10 cellular contexts compared by ENCODE assay signal in genomic region chr2:18910843-18911242, GRCh38.
DNase-seq lines count a peak whose midpoint lies in the region; ATAC-seq, FAIRE-seq and TF ChIP-seq lines count a peak whose summit lies in the region.
"Had no signal": no experiment of that assay in that cellular context is flagged by ENCODE, and none has a peak within 500 bp of the region (broad histone marks: within the 10 kb centered on the region; RNA-seq: fewer than 3 reads in every experiment).

No MANE protein-coding gene starts in this region.

- CTCF ChIA-PET in Calu3 (lab: Charles Lee): no interaction called here
- CTCF ChIA-PET in H1 (lab: Charles Lee; ENCODE audit: partially characterized antibody): no interaction called here
- CTCF ChIA-PET in CD4-positive, alpha-beta memory T cell (lab: Charles Lee; ENCODE audit: partially characterized antibody): no interaction called here

- H3K36me3 Mint-ChIP-seq in Calu3 (ENCODE audit: insufficient read depth, unreplicated experiment): no peaks in the 10 kb centered on the region
- peaks cover 0 to 15% of the 10 kb centered on the region in 2 donors for H3K36me3 Mint-ChIP-seq in CD4-positive, alpha-beta memory T cell

- no peaks in the 10 kb centered on the region for H3K79me1 ChIP-seq in H1 (ENCODE audit: low read depth, low read length)

- no peak overlapping the region for H3K4me3 ChIP-seq in H1 (ENCODE audit: extremely low read depth in 1 of 4, insufficient read depth in 2 of 4, low read depth in 3 of 4, low read length in 4 of 4)
- H3K4me3 ChIP-seq in CD4-positive, alpha-beta memory T cell (ENCODE audit: low read length in 2 of 2): no peak overlapping the region
- no peak overlapping the region for H3K4me3 ChIP-seq in testis

- no peak overlapping the region for H4K8ac ChIP-seq in H1 (ENCODE audit: extremely low read depth, insufficient read depth, low read length)

- H3K27ac ChIP-seq in H1 (ENCODE audit: low read depth, low read length): no peak overlapping the region
- no peak overlapping the region for H3K27ac ChIP-seq in CD4-positive, alpha-beta memory T cell (ENCODE audit: low read depth, low read length)
- H3K27ac ChIP-seq in testis: no peak overlapping the region

- H3K9me3 ChIP-seq in H1 (ENCODE audit: insufficient read depth in 2 of 2, low read depth in 1 of 2, low read length in 1 of 2) (no peaks in the 10 kb centered on the region; a peak in 1 of 4 replicates), testis (no peaks in the 10 kb centered on the region)
- no peaks in the 10 kb centered on the region for H3K9me3 ChIP-seq in CD4-positive, alpha-beta memory T cell (ENCODE audit: control insufficient read depth in 1 of 2, low read length in 2 of 2)

- no peaks in the 10 kb centered on the region; a peak in 1 of 7 replicates for H3K4me1 ChIP-seq in H1 (replicated peaks in 1 of 4; ENCODE audit: control insufficient read depth in 3 of 4, insufficient read depth in 4 of 4, low read length in 3 of 4)
- H3K4me1 ChIP-seq in CD4-positive, alpha-beta memory T cell (ENCODE audit: insufficient read depth, low read length): no peaks in the 10 kb centered on the region
- H3K4me1 ChIP-seq in testis: no peaks in the 10 kb centered on the region

- H3K79me2 ChIP-seq in H1 (ENCODE audit: control insufficient read depth in 1 of 2, insufficient read depth in 2 of 2, low read length in 2 of 2): no peaks in the 10 kb centered on the region

- H3K27me3 ChIP-seq in H1 (replicated peaks in 1 of 4; ENCODE audit: control insufficient read depth in 3 of 4, extremely low read depth in 1 of 4, insufficient read depth in 3 of 4, low read length in 3 of 4) (no peaks in the 10 kb centered on the region), testis (no peaks in the 10 kb centered on the region)
- H3K27me3 ChIP-seq in CD4-positive, alpha-beta memory T cell (ENCODE audit: insufficient read depth, low read length): no peaks in the 10 kb centered on the region

- H4K5ac ChIP-seq in H1 (ENCODE audit: insufficient read length, low read depth, low read length): no peak overlapping the region

- H3K23me2 ChIP-seq in H1 (ENCODE audit: low read depth, low read length): peaks cover 10% of the 10 kb centered on the region; the same call in 1 of the 2 replicates

- no peak for TF ChIP-seq POLR2A in H1 (IDR thresholded peaks at IDR 0.05; ENCODE audit: control extremely low read depth in 1 of 2, low read depth in 2 of 2, low read length in 2 of 2)
- no peak for TF ChIP-seq POLR2A in testis (IDR thresholded peaks at IDR 0.05)

- no peak overlapping the region for H3K4ac ChIP-seq in H1 (replicated peaks; ENCODE audit: insufficient read length, low read depth, low read length)

- no peak overlapping the region for H2BK120ac ChIP-seq in H1 (replicated peaks; ENCODE audit: low read depth, low read length)

- no peak for FAIRE-seq in H1 (lab: Jason Lieb, UNC)

- intact Hi-C loops in Calu3 (cut with micrococcal nuclease; ENCODE audit: unreplicated experiment) (no loop called here), testis (cut with DNase I; ENCODE audit: low total_unique reads) (no loop called here)
- intact Hi-C loops in CD4-positive, alpha-beta memory T cell (cut with micrococcal nuclease): no loop called here

- TF ChIP-seq EP300 in H1 (IDR thresholded peaks at IDR 0.05; ENCODE audit: borderline replicate concordance in 1 of 2, low read depth in 2 of 2, low read length in 2 of 2): no peak

- POLR2A ChIA-PET in H1 (lab: Charles Lee; ENCODE audit: partially characterized antibody): no interaction called here
- POLR2A ChIA-PET in CD4-positive, alpha-beta memory T cell (lab: Charles Lee; ENCODE audit: partially characterized antibody): no interaction called here

- no peaks in the 10 kb centered on the region for H3K4me1 Mint-ChIP-seq in Calu3 (ENCODE audit: low read depth, unreplicated experiment)
- no peaks in the 10 kb centered on the region for H3K4me1 Mint-ChIP-seq in CD4-positive, alpha-beta memory T cell
- H3K4me1 Mint-ChIP-seq: stimulated activated naive B cell treated with anti-CD40 and anti-IgM and Interleukin-4, amounts not matched to agents 10 μg/mL and 1 μg/mL and 100 μg/mL, for 72 hours had no signal

- H3K36me3 ChIP-seq in H1 (ENCODE audit: control insufficient read depth in 2 of 4, insufficient read depth in 4 of 4, low read length in 3 of 4) (no peaks in the 10 kb centered on the region), testis (ENCODE audit: low read depth, missing control alignments) (no peaks in the 10 kb centered on the region)
- H3K36me3 ChIP-seq in CD4-positive, alpha-beta memory T cell (ENCODE audit: insufficient read depth, low read length): no peaks in the 10 kb centered on the region

- no peak overlapping the region for H3K14ac ChIP-seq in H1 (ENCODE audit: insufficient read length)

- H2BK12ac ChIP-seq in H1 (ENCODE audit: low read depth, low read length): no peak overlapping the region; the same call in 1 of the 2 replicates

- no peak overlapping the region for H3K23ac ChIP-seq in H1 (ENCODE audit: insufficient read length)

- H2BK20ac ChIP-seq in H1 (ENCODE audit: low read length): no peak overlapping the region

- H2AK5ac ChIP-seq in H1 (ENCODE audit: low read depth, low read length): no peak overlapping the region

- H3K4me2 ChIP-seq in H1 (ENCODE audit: insufficient read depth in 1 of 2, low read depth in 2 of 2, low read length in 2 of 2): no peak overlapping the region

- H3K56ac ChIP-seq in H1 (replicated peaks; ENCODE audit: insufficient read length, low read depth, low read length): no peak overlapping the region

- no peak overlapping the region for H2BK15ac ChIP-seq in H1 (ENCODE audit: low read length)

- no peak for ATAC-seq in left lobe of liver
- ATAC-seq: stimulated activated naive B cell treated with anti-CD40 and anti-IgM and Interleukin-4, amounts not matched to agents 10 μg/mL and 1 μg/mL and 100 μg/mL, for 72 hours had no signal

- no TSS peak for BruUV-seq in Calu3 (replicated peaks; lab: Mats Ljungman, UMichigan)

- H2AFZ ChIP-seq in H1 (ENCODE audit: low read length): peak overlapping the region; percentile 44; the same call in 1 of the 2 replicates

- H3K18ac ChIP-seq in H1 (ENCODE audit: extremely low read depth, low read length): no peak overlapping the region

- no peak overlapping the region; the same call in 1 of the 2 replicates for H2BK5ac ChIP-seq in H1 (ENCODE audit: low read depth, low read length)

- 77% methylated on average over 4 of the region's 4 CpGs; no CpG with 5 or more reads in 1 of the 2 experiments for WGBS in H1 (ENCODE audit: extremely low coverage in 1 of 2, insufficient coverage in 1 of 2, insufficient read length in 1 of 2, insufficient replicate concordance in 2 of 2, low coverage in 1 of 2, low lambda C conversion rate in 2 of 2, missing lambda C conversion rate in 1 of 2), 2 experiments
- WGBS in testis, 2 donors: 69 to 84% methylated on average over 4 of the region's 4 CpGs

- no peaks in the 10 kb centered on the region for H3K9me3 Mint-ChIP-seq in Calu3 (ENCODE audit: low read depth, unreplicated experiment)
- peaks cover 0 to 7% (median 3%) of the 10 kb centered on the region in 8 donors for H3K9me3 Mint-ChIP-seq in CD4-positive, alpha-beta memory T cell

- H4K91ac ChIP-seq in H1 (replicated peaks; ENCODE audit: insufficient read length, low read length): no peak overlapping the region

- H3K27me3 Mint-ChIP-seq in Calu3 (ENCODE audit: unreplicated experiment): no peaks in the 10 kb centered on the region
- H3K27me3 Mint-ChIP-seq in CD4-positive, alpha-beta memory T cell: peaks cover 0 to 2% of the 10 kb centered on the region in 2 donors

- TF ChIP-seq CTCF in Calu3 (IDR thresholded peaks at IDR 0.05; ENCODE audit: unreplicated experiment): no peak
- no peak for TF ChIP-seq CTCF in H1 (IDR thresholded peaks at IDR 0.05; ENCODE audit: control extremely low read depth in 1 of 3, insufficient read depth in 1 of 3, low read depth in 1 of 3, low read length in 3 of 3)
- no peak for TF ChIP-seq CTCF in testis (IDR thresholded peaks at IDR 0.05)

- peak; percentile 4 for DNase-seq in Calu3
- DNase-seq in NCI-H226: peak; percentile 73
- no peak for DNase-seq in H1 (ENCODE audit: low read depth in 1 of 2, low spot score in 2 of 2)
- DNase-seq in non-pigmented ciliary epithelial cell (ENCODE audit: low read depth): peak; percentile 63
- no peak for DNase-seq in CD4-positive, alpha-beta memory T cell
- no peak for DNase-seq in left lobe of liver (ENCODE audit: low spot score)
- no peak for DNase-seq in hippocampal formation (lab: John Stamatoyannopoulos, UW)
- no peak for DNase-seq in testis
- DNase-seq: COR-L47; stimulated activated naive B cell treated with anti-CD40 and anti-IgM and Interleukin-4, amounts not matched to agents 10 μg/mL and 1 μg/mL and 100 μg/mL, for 72 hours had no signal

- H3K27ac Mint-ChIP-seq in Calu3 (ENCODE audit: unreplicated experiment): no peak overlapping the region
- H3K27ac Mint-ChIP-seq in CD4-positive, alpha-beta memory T cell: no peak overlapping the region
- H3K27ac Mint-ChIP-seq: stimulated activated naive B cell treated with anti-CD40 and anti-IgM and Interleukin-4, amounts not matched to agents 10 μg/mL and 1 μg/mL and 100 μg/mL, for 72 hours had no signal

- no peaks in the 10 kb centered on the region for H4K20me1 ChIP-seq in H1 (replicated peaks in 1 of 2; ENCODE audit: control insufficient read depth in 1 of 2, insufficient read depth in 2 of 2, low read length in 2 of 2)

- TF ChIP-seq RAD21 in H1 (IDR thresholded peaks at IDR 0.05 in 1 of 2, conservative IDR thresholded peaks at IDR 0.05 in 1 of 2; ENCODE audit: low read depth in 2 of 2, low read length in 2 of 2): no peak

- no peak overlapping the region for H3K4me3 Mint-ChIP-seq in Calu3 (ENCODE audit: low read depth, unreplicated experiment)
- no peak overlapping the region for H3K4me3 Mint-ChIP-seq in CD4-positive, alpha-beta memory T cell
- H3K4me3 Mint-ChIP-seq: stimulated activated naive B cell treated with anti-CD40 and anti-IgM and Interleukin-4, amounts not matched to agents 10 μg/mL and 1 μg/mL and 100 μg/mL, for 72 hours had no signal

- H3K9ac ChIP-seq in H1 (replicated peaks in 1 of 4; ENCODE audit: extremely low read depth in 1 of 4, low read depth in 3 of 4, low read length in 3 of 4): no peak overlapping the region

TF ChIP-seq in H1, 55 proteins besides CTCF, POLR2A, EP300 and RAD21 (continues in another document):
- no peak for TF ChIP-seq TCF12 (IDR thresholded peaks at IDR 0.05; ENCODE audit: low read depth, low read length)
- no peak for TF ChIP-seq SIN3A (conservative IDR thresholded peaks at IDR 0.05 in 1 of 2, IDR thresholded peaks at IDR 0.05 in 1 of 2; ENCODE audit: low read depth in 1 of 2, low read length in 2 of 2)

Comparison
In these comparisons a context has a peak if more than half of its experiments do, and no peak if none do; other contexts are left out.
1. DNase-seq: peak in Calu3 (single experiment), NCI-H226 (single experiment) and non-pigmented ciliary epithelial cell (single experiment); none in H1 (0 of 2), CD4-positive, alpha-beta memory T cell (0 of 5), left lobe of liver (single experiment), hippocampal formation (0 of 2) and testis (single experiment).